Comparison of ENCODE assay signal across 14 cellular contexts in genomic region chr11:73191151-73191550, GRCh38. TPM values are rescaled to one million over a fixed set of nuclear protein-coding genes. Genes with fewer than 3 reads are reported as not detected.
"Had no signal": no experiment of that assay in that cellular context is flagged by ENCODE, and none has a peak within 500 bp of the region (broad histone marks: within the 10 kb centered on the region; RNA-seq: fewer than 3 reads in every experiment).

No MANE protein-coding gene starts in this region.

- H2AFZ ChIP-seq: hepatocyte had no signal

- H3K79me2 ChIP-seq: hepatocyte had no signal

- H3K4me1 Mint-ChIP-seq: T-cell had no signal

- H3K9me3 Mint-ChIP-seq: activated T-cell treated with anti-CD3 and anti-CD28 coated beads, Interleukin-2, amount 50 U/mL, for 24 hours; T-cell had no signal

- H3K4me3 ChIP-seq: hepatocyte, tibial artery had no signal

- H3K4me3 Mint-ChIP-seq: activated naive CD8-positive, alpha-beta T cell; activated T-cell treated with anti-CD3 and anti-CD28 coated beads, Interleukin-2, amount 50 U/mL, for 24 hours; T-cell had no signal

- H3K27ac ChIP-seq: hepatocyte, tibial artery had no signal

- H3K27ac Mint-ChIP-seq: activated naive CD8-positive, alpha-beta T cell; activated T-cell treated with anti-CD3 and anti-CD28 coated beads, Interleukin-2, amount 50 U/mL, for 24 hours; T-cell had no signal

- H3K27me3 ChIP-seq: hepatocyte, tibial artery had no signal

- H3K36me3 ChIP-seq: tibial artery had no signal

- FAIRE-seq: endometrium had no signal

- H3K36me3 Mint-ChIP-seq: activated naive CD8-positive, alpha-beta T cell; T-cell had no signal

- H3K4me2 ChIP-seq: hepatocyte had no signal

- ATAC-seq: esophagus mucosa, left ventricle myocardium superior, T-cell had no signal

- DNase-seq: activated gamma-delta T cell; activated T-cell treated with anti-CD3 and anti-CD28 coated beads, Interleukin-2, amount 50 U/mL, for 24 hours; amniotic stem cell; left ventricle myocardium superior; stimulated activated CD4-positive, alpha-beta T cell treated with anti-CD3 and anti-CD28 coated beads, Interleukin-1b, Interleukin-23, amount 100 ng/mL, for 48 hours; T-cell; T-helper 9 cell had no signal

- H3K9me3 ChIP-seq: tibial artery had no signal

RNA-seq across cellular contexts. Expression of gene P2RY2, which starts 26.9 kb away (rescaled TPM):
- total RNA-seq: osteocyte had no signal
- polyA plus RNA-seq: neural cell had no signal
